In the genomic region with DNA sequence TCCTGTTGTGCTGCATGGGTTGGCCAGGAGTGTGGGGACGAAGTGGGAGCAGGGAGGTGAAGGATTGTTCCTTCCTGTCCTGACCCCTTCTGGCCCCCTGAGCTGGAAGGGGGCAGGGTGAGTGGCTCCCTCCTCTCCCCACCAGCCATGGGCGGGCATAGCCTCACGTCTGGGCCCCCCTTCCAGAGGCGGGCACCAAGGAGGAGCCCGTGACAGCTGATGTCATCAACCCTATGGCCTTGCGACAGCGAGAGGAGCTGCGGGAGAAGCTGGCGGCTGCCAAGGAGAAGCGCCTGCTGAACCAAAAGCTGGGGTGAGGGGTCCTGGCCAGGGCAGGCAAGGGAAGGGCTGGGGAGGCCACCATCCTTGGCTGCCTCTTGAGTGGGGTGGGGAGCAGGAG, we compare ENCODE assay signal across 36 cellular contexts. TPM values are rescaled to one million over a fixed set of nuclear protein-coding genes. Genes with fewer than 3 reads are reported as not detected.
"Had no signal": no experiment of that assay in that cellular context is flagged by ENCODE, and none has a peak within 500 bp of the region (broad histone marks: within the 10 kb centered on the region; RNA-seq: fewer than 3 reads in every experiment).

No MANE protein-coding gene starts in this region.

- H3K4me3 Mint-ChIP-seq: activated B cell treated with CpG ODN at 0.5 μM for 24 hours; activated CD4-positive, alpha-beta memory T cell treated with anti-CD3 and anti-CD28 coated beads, Interleukin-2, amount 10 ng/mL, durations not matched to agents 7 days and 5 days; activated CD4-positive, alpha-beta T cell treated with anti-CD3 and anti-CD28 coated beads, Interleukin-2, amount 10 ng/mL, durations not matched to agents 7 days and 5 days; activated CD8-positive, alpha-beta memory T cell treated with anti-CD3 and anti-CD28 coated beads, Interleukin-2, amount 10 ng/mL, durations not matched to agents 7 days and 5 days; activated CD8-positive, alpha-beta T cell treated with anti-CD3 and anti-CD28 coated beads, Interleukin-2, amount 10 ng/mL, durations not matched to agents 7 days and 5 days; activated naive CD4-positive, alpha-beta T cell treated with anti-CD3 and anti-CD28 coated beads, Interleukin-2, amount 10 ng/mL, durations not matched to agents 7 days and 5 days; activated naive CD4-positive, alpha-beta T cell treated with anti-CD3 and anti-CD28 coated beads, Interleukin-2, amount 50 U/mL, for 24 hours; activated naive CD8-positive, alpha-beta T cell treated with anti-CD3 and anti-CD28 coated beads, Interleukin-2, amount 10 ng/mL, durations not matched to agents 7 days and 5 days; activated naive CD8-positive, alpha-beta T cell treated with anti-CD3 and anti-CD28 coated beads, Interleukin-2, amount 50 U/mL, for 24 hours; activated T-cell treated with anti-CD3 and anti-CD28 coated beads, Interleukin-2, amount 50 U/mL, for 24 hours; activated T-helper 17 cell treated with anti-CD3 and anti-CD28 coated beads, Interleukin-2, amount 50 U/mL, for 72 hours; central memory CD8-positive, alpha-beta T cell; T-helper 1 cell treated with Interleukin-12 subunit alpha and Interleukin-12 subunit beta and Interleukin-4 antibody, amounts not matched to agents 30 μg/mL and 1 μg/mL, for 36 hours; T-helper 2 cell treated with Interferon-gamma antibody and Interleukin-4, amounts not matched to agents 5 μg/mL and 100 μg/mL, for 36 hours had no signal

- H3K4me3 ChIP-seq: ascending aorta, cardiac muscle cell had no signal

- H3K27me3 Mint-ChIP-seq: activated B cell treated with CpG ODN at 0.5 μM for 24 hours; activated CD4-positive, alpha-beta memory T cell treated with anti-CD3 and anti-CD28 coated beads, Interleukin-2, amount 10 ng/mL, durations not matched to agents 7 days and 5 days; activated CD4-positive, alpha-beta T cell treated with anti-CD3 and anti-CD28 coated beads, Interleukin-2, amount 10 ng/mL, durations not matched to agents 7 days and 5 days; activated CD8-positive, alpha-beta memory T cell treated with anti-CD3 and anti-CD28 coated beads, Interleukin-2, amount 10 ng/mL, durations not matched to agents 7 days and 5 days; activated naive CD4-positive, alpha-beta T cell treated with anti-CD3 and anti-CD28 coated beads, Interleukin-2, amount 10 ng/mL, durations not matched to agents 7 days and 5 days; activated naive CD4-positive, alpha-beta T cell treated with anti-CD3 and anti-CD28 coated beads, Interleukin-2, amount 50 U/mL, for 24 hours; activated naive CD8-positive, alpha-beta T cell; activated naive CD8-positive, alpha-beta T cell treated with anti-CD3 and anti-CD28 coated beads, Interleukin-2, amount 10 ng/mL, durations not matched to agents 7 days and 5 days; activated T-cell treated with anti-CD3 and anti-CD28 coated beads, Interleukin-2, amount 50 U/mL, for 24 hours; activated T-helper 17 cell treated with anti-CD3 and anti-CD28 coated beads, Interleukin-2, amount 50 U/mL, for 72 hours; central memory CD8-positive, alpha-beta T cell had no signal

- DNase-seq: activated B cell treated with CpG ODN at 0.5 μM for 24 hours; activated CD4-positive, alpha-beta memory T cell treated with anti-CD3 and anti-CD28 coated beads, Interleukin-2, amount 10 ng/mL, durations not matched to agents 7 days and 5 days; activated CD4-positive, alpha-beta T cell treated with anti-CD3 and anti-CD28 coated beads for 48 hours; activated CD4-positive, alpha-beta T cell treated with anti-CD3 and anti-CD28 coated beads, Interleukin-2, amount 10 ng/mL, durations not matched to agents 7 days and 5 days; activated CD4-positive, alpha-beta T cell treated with anti-CD3 and anti-CD28 coated beads, Interleukin-2, amount 50 U/mL, for 48 hours; activated CD4-positive, CD25-positive, alpha-beta regulatory T cell treated with anti-CD3 and anti-CD28 coated beads, Interleukin-2, amount 50 U/mL, for 72 hours; activated CD8-positive, alpha-beta memory T cell treated with anti-CD3 and anti-CD28 coated beads for 24 hours; activated CD8-positive, alpha-beta memory T cell treated with anti-CD3 and anti-CD28 coated beads, Interleukin-2, amount 10 ng/mL, durations not matched to agents 7 days and 5 days; activated CD8-positive, alpha-beta memory T cell treated with anti-CD3 and anti-CD28 coated beads, Interleukin-2, amount 50 U/mL, for 48 hours; activated CD8-positive, alpha-beta T cell treated with anti-CD3 and anti-CD28 coated beads, Interleukin-2, amount 10 ng/mL, durations not matched to agents 7 days and 5 days; activated effector memory CD4-positive, alpha-beta T cell treated with anti-CD3 and anti-CD28 coated beads, Interleukin-2, amount 50 U/mL, for 16 hours; activated gamma-delta T cell treated with Interleukin-2 at 50 U/mL for 16 hours; activated naive CD4-positive, alpha-beta T cell; activated naive CD4-positive, alpha-beta T cell treated with anti-CD3 and anti-CD28 coated beads, Interleukin-2, amount 10 ng/mL, durations not matched to agents 7 days and 5 days; activated naive CD8-positive, alpha-beta T cell treated with anti-CD3 and anti-CD28 coated beads, Interleukin-2, amount 10 ng/mL, durations not matched to agents 7 days and 5 days; activated naive CD8-positive, alpha-beta T cell treated with anti-CD3 and anti-CD28 coated beads, Interleukin-2, amount 50 U/mL, for 24 hours; activated T-cell treated with anti-CD3 and anti-CD28 coated beads, Interleukin-2, amount 50 U/mL, for 24 hours; activated T-cell treated with anti-CD3 and anti-CD28 coated beads, Interleukin-2, amount 50 U/mL, for 48 hours; amygdala; anterior cingulate cortex; caudate nucleus; cerebellar nuclear complex; T-helper 1 cell; T-helper 2 cell; T-helper 9 cell had no signal

- H3K27me3 ChIP-seq: ascending aorta, cardiac muscle cell had no signal

- H3K27ac ChIP-seq: ascending aorta, cardiac muscle cell, VCaP had no signal

- H3K9me3 Mint-ChIP-seq: activated B cell treated with CpG ODN at 0.5 μM for 24 hours; activated CD4-positive, alpha-beta memory T cell treated with anti-CD3 and anti-CD28 coated beads, Interleukin-2, amount 10 ng/mL, durations not matched to agents 7 days and 5 days; activated CD4-positive, alpha-beta T cell treated with anti-CD3 and anti-CD28 coated beads, Interleukin-2, amount 10 ng/mL, durations not matched to agents 7 days and 5 days; activated naive CD4-positive, alpha-beta T cell treated with anti-CD3 and anti-CD28 coated beads, Interleukin-2, amount 10 ng/mL, durations not matched to agents 7 days and 5 days; activated naive CD4-positive, alpha-beta T cell treated with anti-CD3 and anti-CD28 coated beads, Interleukin-2, amount 50 U/mL, for 24 hours; activated naive CD8-positive, alpha-beta T cell treated with anti-CD3 and anti-CD28 coated beads, Interleukin-2, amount 10 ng/mL, durations not matched to agents 7 days and 5 days; activated naive CD8-positive, alpha-beta T cell treated with anti-CD3 and anti-CD28 coated beads, Interleukin-2, amount 50 U/mL, for 24 hours; activated T-cell treated with anti-CD3 and anti-CD28 coated beads, Interleukin-2, amount 50 U/mL, for 24 hours; activated T-helper 17 cell treated with anti-CD3 and anti-CD28 coated beads, Interleukin-2, amount 50 U/mL, for 72 hours; central memory CD8-positive, alpha-beta T cell; T-helper 1 cell treated with Interleukin-12 subunit alpha and Interleukin-12 subunit beta and Interleukin-4 antibody, amounts not matched to agents 30 μg/mL and 1 μg/mL, for 36 hours; T-helper 2 cell treated with Interferon-gamma antibody and Interleukin-4, amounts not matched to agents 5 μg/mL and 100 μg/mL, for 36 hours had no signal

- H3K27ac Mint-ChIP-seq: activated B cell treated with CpG ODN at 0.5 μM for 24 hours; activated CD4-positive, alpha-beta memory T cell treated with anti-CD3 and anti-CD28 coated beads, Interleukin-2, amount 10 ng/mL, durations not matched to agents 7 days and 5 days; activated CD8-positive, alpha-beta memory T cell treated with anti-CD3 and anti-CD28 coated beads, Interleukin-2, amount 10 ng/mL, durations not matched to agents 7 days and 5 days; activated CD8-positive, alpha-beta T cell treated with anti-CD3 and anti-CD28 coated beads, Interleukin-2, amount 10 ng/mL, durations not matched to agents 7 days and 5 days; activated naive CD4-positive, alpha-beta T cell treated with anti-CD3 and anti-CD28 coated beads, Interleukin-2, amount 10 ng/mL, durations not matched to agents 7 days and 5 days; activated naive CD4-positive, alpha-beta T cell treated with anti-CD3 and anti-CD28 coated beads, Interleukin-2, amount 50 U/mL, for 24 hours; activated naive CD8-positive, alpha-beta T cell; activated naive CD8-positive, alpha-beta T cell treated with anti-CD3 and anti-CD28 coated beads, Interleukin-2, amount 50 U/mL, for 24 hours; activated T-helper 17 cell treated with anti-CD3 and anti-CD28 coated beads, Interleukin-2, amount 50 U/mL, for 72 hours; brain; T-helper 1 cell treated with Interleukin-12 subunit alpha and Interleukin-12 subunit beta and Interleukin-4 antibody, amounts not matched to agents 30 μg/mL and 1 μg/mL, for 36 hours; T-helper 2 cell treated with Interferon-gamma antibody and Interleukin-4, amounts not matched to agents 5 μg/mL and 100 μg/mL, for 36 hours had no signal

- H3K9me3 ChIP-seq: ascending aorta had no signal

- ATAC-seq: activated CD8-positive, alpha-beta memory T cell treated with anti-CD3 and anti-CD28 coated beads, Interleukin-2, amount 10 ng/mL, durations not matched to agents 7 days and 5 days; activated CD8-positive, alpha-beta T cell treated with anti-CD3 and anti-CD28 coated beads, Interleukin-2, amount 10 ng/mL, durations not matched to agents 7 days and 5 days; activated naive CD8-positive, alpha-beta T cell treated with anti-CD3 and anti-CD28 coated beads, Interleukin-2, amount 50 U/mL, for 24 hours; activated T-helper 17 cell treated with anti-CD3 and anti-CD28 coated beads, Interleukin-2, amount 50 U/mL, for 72 hours had no signal

RNA-seq across cellular contexts. Expression of a gene that starts 19.6 kb away (rescaled TPM):
- total RNA-seq: activated B cell treated with CpG ODN at 0.5 μM for 24 hours; activated CD4-positive, alpha-beta memory T cell treated with anti-CD3 and anti-CD28 coated beads, Interleukin-2, amount 10 ng/mL, durations not matched to agents 7 days and 5 days; activated CD4-positive, alpha-beta T cell treated with anti-CD3 and anti-CD28 coated beads, Interleukin-2, amount 10 ng/mL, durations not matched to agents 7 days and 5 days; activated CD8-positive, alpha-beta memory T cell treated with anti-CD3 and anti-CD28 coated beads, Interleukin-2, amount 10 ng/mL, durations not matched to agents 7 days and 5 days; activated CD8-positive, alpha-beta T cell treated with anti-CD3 and anti-CD28 coated beads, Interleukin-2, amount 10 ng/mL, durations not matched to agents 7 days and 5 days; activated naive CD8-positive, alpha-beta T cell treated with anti-CD3 and anti-CD28 coated beads, Interleukin-2, amount 10 ng/mL, durations not matched to agents 7 days and 5 days; activated T-helper 17 cell treated with anti-CD3 and anti-CD28 coated beads, Interleukin-2, amount 50 U/mL, for 72 hours; ascending aorta; bronchial epithelial cell had no signal
